Comparison of ENCODE assay signal across 10 cellular contexts in genomic region chr15:64455951-64456350, GRCh38. TPM values are rescaled to one million over a fixed set of nuclear protein-coding genes. Genes with fewer than 3 reads are reported as not detected.
DNase-seq lines count a peak whose midpoint lies in the region; ATAC-seq and TF ChIP-seq lines count a peak whose summit lies in the region.
"Had no signal": no experiment of that assay in that cellular context is flagged by ENCODE, and none has a peak within 500 bp of the region (broad histone marks: within the 10 kb centered on the region; RNA-seq: fewer than 3 reads in every experiment).

No MANE protein-coding gene starts in this region.

- H3K4me3 Mint-ChIP-seq in WTC11 = no peak overlapping the region
- H3K4me3 Mint-ChIP-seq in activated CD4-positive, alpha-beta T cell treated with anti-CD3 and anti-CD28 coated beads, Interleukin-2, amount 10 ng/mL, durations not matched to agents 7 days and 5 days = no peak overlapping the region

- H3K27me3 Mint-ChIP-seq in WTC11 (ENCODE audit: low read depth) = no peaks in the 10 kb centered on the region
- H3K27me3 Mint-ChIP-seq in activated CD4-positive, alpha-beta T cell treated with anti-CD3 and anti-CD28 coated beads, Interleukin-2, amount 10 ng/mL, durations not matched to agents 7 days and 5 days = no peaks in the 10 kb centered on the region

- peak; percentile 51 for DNase-seq in Ammon's horn (ENCODE audit: low spot score)
- peak; percentile 81 to 85 for DNase-seq in Kasumi-1 (lab: John Stamatoyannopoulos, UW)
- DNase-seq in WTC11 (ENCODE audit: low spot score) = no peak
- peak; percentile 34 for DNase-seq in mucosa of gallbladder (ENCODE audit: low spot score)
- DNase-seq in dermis blood vessel endothelial cell = no peak
- DNase-seq in NCI-H187 treated with DMSO at 0.1 percent for 48 hours (lab: John Stamatoyannopoulos, UW) = no peak
- no peak for DNase-seq in activated CD4-positive, alpha-beta T cell treated with anti-CD3 and anti-CD28 coated beads, Interleukin-2, amount 10 ng/mL, durations not matched to agents 7 days and 5 days
- DNase-seq: activated CD4-positive, alpha-beta T cell treated with anti-CD3 and anti-CD28 coated beads for 1 hour; occipital lobe had no signal

- POLR2A ChIA-PET in WTC11 (lab: Charles Lee) = no interaction called here
- POLR2A ChIA-PET in activated CD4-positive, alpha-beta T cell treated with anti-CD3 and anti-CD28 coated beads, Interleukin-2, amount 10 ng/mL, durations not matched to agents 7 days and 5 days (lab: Charles Lee) = no interaction called here

- peak overlapping the region; percentile 69 for H3K27ac Mint-ChIP-seq in WTC11
- no peak overlapping the region for H3K27ac Mint-ChIP-seq in activated CD4-positive, alpha-beta T cell treated with anti-CD3 and anti-CD28 coated beads, Interleukin-2, amount 10 ng/mL, durations not matched to agents 7 days and 5 days

- CTCF ChIA-PET in WTC11 (lab: Charles Lee) = interaction anchor here (1.0 kb wide), 1 partner anchor 226 kb away, joined by 4 read pairs; no protein-coding TSS in a partner anchor
- CTCF ChIA-PET in activated CD4-positive, alpha-beta T cell treated with anti-CD3 and anti-CD28 coated beads, Interleukin-2, amount 10 ng/mL, durations not matched to agents 7 days and 5 days (lab: Charles Lee) = interaction anchor here (1.0 kb wide), 1 partner anchor 12 kb away, joined by 4 read pairs; no protein-coding TSS in a partner anchor

- peaks cover 55% of the 10 kb centered on the region for H3K4me1 Mint-ChIP-seq in WTC11
- peaks cover 34% of the 10 kb centered on the region for H3K4me1 Mint-ChIP-seq in activated CD4-positive, alpha-beta T cell treated with anti-CD3 and anti-CD28 coated beads, Interleukin-2, amount 10 ng/mL, durations not matched to agents 7 days and 5 days

- no peaks in the 10 kb centered on the region for H3K36me3 Mint-ChIP-seq in WTC11
- H3K36me3 Mint-ChIP-seq in activated CD4-positive, alpha-beta T cell treated with anti-CD3 and anti-CD28 coated beads, Interleukin-2, amount 10 ng/mL, durations not matched to agents 7 days and 5 days (ENCODE audit: low read depth) = peaks cover 13% of the 10 kb centered on the region

- no peak for TF ChIP-seq CTCF in WTC11 (IDR thresholded peaks at IDR 0.05)

- no peaks in the 10 kb centered on the region for H3K9me3 Mint-ChIP-seq in WTC11
- no peaks in the 10 kb centered on the region for H3K9me3 Mint-ChIP-seq in activated CD4-positive, alpha-beta T cell treated with anti-CD3 and anti-CD28 coated beads, Interleukin-2, amount 10 ng/mL, durations not matched to agents 7 days and 5 days

- ATAC-seq in WTC11 (no peak), GM18511 (IDR thresholded peaks at IDR 0.05; ENCODE audit: unreplicated experiment) (no peak)

TF ChIP-seq in WTC11, 78 proteins besides CTCF, POLR2A, EP300 and RAD21:
- no peak for TF ChIP-seq USF1 (CRISPR knock-in tag; IDR thresholded peaks at IDR 0.05)
- TF ChIP-seq E2F1 (CRISPR knock-in tag; IDR thresholded peaks at IDR 0.05) = no peak
- no peak for TF ChIP-seq SMAD4 (CRISPR knock-in tag; IDR thresholded peaks at IDR 0.05)
- no peak for TF ChIP-seq MYBL2 (CRISPR knock-in tag; IDR thresholded peaks at IDR 0.05)
- TF ChIP-seq ZNF416 (CRISPR knock-in tag; IDR thresholded peaks at IDR 0.05) = no peak
- no peak for TF ChIP-seq ZNF512 (CRISPR knock-in tag; IDR thresholded peaks at IDR 0.05; ENCODE audit: borderline replicate concordance)
- TF ChIP-seq ERG (CRISPR knock-in tag; IDR thresholded peaks at IDR 0.05) = no peak
- no peak for TF ChIP-seq ZBTB21 (CRISPR knock-in tag; IDR thresholded peaks at IDR 0.05; ENCODE audit: borderline replicate concordance)
TF ChIP-seq in WTC11: peak in this region for 0.

RNA-seq across cellular contexts. Expression of gene ZNF609, which starts 4.4 kb away (rescaled TPM):
- total RNA-seq in WTC11 (2021) (45.9 to 47.4 TPM (median 46.3 TPM) in 3 replicates), mucosa of gallbladder (36.3 TPM), dermis blood vessel endothelial cell (28.8 and 35.7 TPM in 2 replicates)
- total RNA-seq in activated CD4-positive, alpha-beta T cell treated with anti-CD3 and anti-CD28 coated beads, Interleukin-2, amount 10 ng/mL, durations not matched to agents 7 days and 5 days = 10 to 100 TPM; 38.9 to 42.1 TPM

Comparison
In these comparisons a context has a peak if more than half of its experiments do, and no peak if none do; other contexts are left out.
1. DNase-seq: peak in Ammon's horn (single experiment), Kasumi-1 (2 of 2) and mucosa of gallbladder (single experiment); none in WTC11 (single experiment), dermis blood vessel endothelial cell (single experiment), NCI-H187 treated with DMSO at 0.1 percent for 48 hours (single experiment) and activated CD4-positive, alpha-beta T cell treated with anti-CD3 and anti-CD28 coated beads, Interleukin-2, amount 10 ng/mL, durations not matched to agents 7 days and 5 days (single experiment).